ENCODE assay signal across 30 cellular contexts in the genomic region with DNA sequence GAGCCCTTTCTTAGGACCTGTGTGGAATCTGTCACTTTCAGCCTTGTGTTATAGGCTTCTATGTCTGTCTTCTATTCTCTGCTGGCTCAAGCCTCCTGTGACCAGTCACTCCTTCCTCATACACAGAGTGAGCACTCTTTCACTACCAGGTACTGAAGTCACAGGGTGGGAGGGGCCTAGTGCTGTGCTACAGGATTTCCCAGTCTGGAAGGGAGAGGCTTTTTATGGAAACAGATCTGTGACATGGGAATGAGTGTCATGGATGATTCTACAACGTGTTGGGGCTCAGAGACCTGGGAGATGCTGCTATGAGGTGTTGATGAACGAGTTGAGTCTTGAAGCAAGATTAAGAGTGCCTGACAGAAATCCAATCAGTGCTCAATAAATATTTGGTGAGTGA.
"Had no signal": no experiment of that assay in that cellular context is flagged by ENCODE, and none has a peak within 500 bp of the region (broad histone marks: within the 10 kb centered on the region; RNA-seq: fewer than 3 reads in every experiment).

No MANE protein-coding gene starts in this region.

- H3K36me3 Mint-ChIP-seq: activated CD4-positive, alpha-beta memory T cell treated with anti-CD3 and anti-CD28 coated beads for 36 hours; activated CD8-positive, alpha-beta memory T cell treated with anti-CD3 and anti-CD28 coated beads, Interleukin-2, amount 10 ng/mL, durations not matched to agents 7 days and 5 days; activated naive CD4-positive, alpha-beta T cell treated with anti-CD3 and anti-CD28 coated beads, Interleukin-2, amount 50 U/mL, for 24 hours; activated naive CD8-positive, alpha-beta T cell treated with anti-CD3 and anti-CD28 coated beads for 36 hours; brain had no signal

- H3K36me3 ChIP-seq: ascending aorta, breast epithelium, gastroesophageal sphincter had no signal

- H3K9me3 ChIP-seq: ascending aorta, breast epithelium, gastroesophageal sphincter had no signal

- H3K4me3 Mint-ChIP-seq: activated CD4-positive, alpha-beta memory T cell treated with anti-CD3 and anti-CD28 coated beads for 36 hours; activated CD4-positive, alpha-beta T cell treated with anti-CD3 and anti-CD28 coated beads for 36 hours; activated CD4-positive, alpha-beta T cell treated with anti-CD3 and anti-CD28 coated beads, Interleukin-2, amount 10 ng/mL, durations not matched to agents 24 days and 14 days; activated CD8-positive, alpha-beta memory T cell treated with anti-CD3 and anti-CD28 coated beads, Interleukin-2, amount 10 ng/mL, durations not matched to agents 7 days and 5 days; activated CD8-positive, alpha-beta T cell treated with anti-CD3 and anti-CD28 coated beads, Interleukin-2, amount 10 ng/mL, durations not matched to agents 7 days and 5 days; activated naive CD4-positive, alpha-beta T cell treated with anti-CD3 and anti-CD28 coated beads for 36 hours; activated naive CD4-positive, alpha-beta T cell treated with anti-CD3 and anti-CD28 coated beads, Interleukin-2, amount 50 U/mL, for 24 hours; activated naive CD8-positive, alpha-beta T cell treated with anti-CD3 and anti-CD28 coated beads for 36 hours; activated T-helper 1 cell treated with anti-CD3 and anti-CD28 coated beads, Interleukin-12 subunit alpha, Interleukin-12 subunit beta, Interleukin-2, Interleukin-4 antibody, amounts not matched to agents 30 ng/mL and 10 ng/mL and 1 ng/mL, durations not matched to agents 14 hours and 24 hours and 36 hours; brain; central memory CD8-positive, alpha-beta T cell; dendritic cell treated with granulocyte-macrophage colony-stimulating factor and Interleukin-4, amounts not matched to agents 40 ng/mL and 50 ng/mL, for 4 days; endodermal cell; T-helper 17 cell had no signal

- H3K27ac ChIP-seq: ascending aorta, breast epithelium, coronary artery, dorsolateral prefrontal cortex, gastroesophageal sphincter had no signal

- H3K4me1 ChIP-seq: ascending aorta, breast epithelium, gastroesophageal sphincter had no signal

- ATAC-seq: activated CD4-positive, alpha-beta T cell treated with anti-CD3 and anti-CD28 coated beads for 36 hours; activated CD8-positive, alpha-beta memory T cell treated with anti-CD3 and anti-CD28 coated beads, Interleukin-2, amount 10 ng/mL, durations not matched to agents 7 days and 5 days; activated CD8-positive, alpha-beta T cell treated with anti-CD3 and anti-CD28 coated beads, Interleukin-2, amount 10 ng/mL, durations not matched to agents 7 days and 5 days; gastroesophageal sphincter; T-helper 17 cell had no signal

- H3K4me1 Mint-ChIP-seq: activated CD4-positive, alpha-beta T cell treated with anti-CD3 and anti-CD28 coated beads for 36 hours; activated CD4-positive, alpha-beta T cell treated with anti-CD3 and anti-CD28 coated beads, Interleukin-2, amount 10 ng/mL, durations not matched to agents 24 days and 14 days; activated CD8-positive, alpha-beta memory T cell treated with anti-CD3 and anti-CD28 coated beads, Interleukin-2, amount 10 ng/mL, durations not matched to agents 7 days and 5 days; activated naive CD4-positive, alpha-beta T cell treated with anti-CD3 and anti-CD28 coated beads, Interleukin-2, amount 50 U/mL, for 24 hours; activated naive CD8-positive, alpha-beta T cell treated with anti-CD3 and anti-CD28 coated beads for 36 hours; brain; central memory CD8-positive, alpha-beta T cell; endodermal cell; T-helper 17 cell had no signal

- H3K27me3 Mint-ChIP-seq: activated CD4-positive, alpha-beta T cell treated with anti-CD3 and anti-CD28 coated beads for 36 hours; activated CD8-positive, alpha-beta memory T cell treated with anti-CD3 and anti-CD28 coated beads, Interleukin-2, amount 10 ng/mL, durations not matched to agents 7 days and 5 days; activated naive CD4-positive, alpha-beta T cell treated with anti-CD3 and anti-CD28 coated beads, Interleukin-2, amount 50 U/mL, for 24 hours; activated naive CD8-positive, alpha-beta T cell treated with anti-CD3 and anti-CD28 coated beads for 36 hours; central memory CD8-positive, alpha-beta T cell; dendritic cell treated with granulocyte-macrophage colony-stimulating factor and Interleukin-4, amounts not matched to agents 40 ng/mL and 50 ng/mL, for 4 days had no signal

- H3K4me3 ChIP-seq: ascending aorta, breast epithelium, coronary artery, dorsolateral prefrontal cortex, gastroesophageal sphincter had no signal

- H3K27me3 ChIP-seq: ascending aorta, breast epithelium, dorsolateral prefrontal cortex, gastroesophageal sphincter had no signal

- H3K27ac Mint-ChIP-seq: activated CD4-positive, alpha-beta memory T cell treated with anti-CD3 and anti-CD28 coated beads for 36 hours; activated CD4-positive, alpha-beta T cell treated with anti-CD3 and anti-CD28 coated beads for 36 hours; activated CD4-positive, alpha-beta T cell treated with anti-CD3 and anti-CD28 coated beads, Interleukin-2, amount 10 ng/mL, durations not matched to agents 24 days and 14 days; activated CD8-positive, alpha-beta memory T cell treated with anti-CD3 and anti-CD28 coated beads, Interleukin-2, amount 10 ng/mL, durations not matched to agents 7 days and 5 days; activated CD8-positive, alpha-beta T cell treated with anti-CD3 and anti-CD28 coated beads, Interleukin-2, amount 10 ng/mL, durations not matched to agents 7 days and 5 days; activated naive CD4-positive, alpha-beta T cell treated with anti-CD3 and anti-CD28 coated beads for 36 hours; activated naive CD4-positive, alpha-beta T cell treated with anti-CD3 and anti-CD28 coated beads, Interleukin-2, amount 50 U/mL, for 24 hours; activated naive CD8-positive, alpha-beta T cell treated with anti-CD3 and anti-CD28 coated beads for 36 hours; activated T-helper 1 cell treated with anti-CD3 and anti-CD28 coated beads, Interleukin-12 subunit alpha, Interleukin-12 subunit beta, Interleukin-2, Interleukin-4 antibody, amounts not matched to agents 30 ng/mL and 10 ng/mL and 1 ng/mL, durations not matched to agents 14 hours and 24 hours and 36 hours; activated T-helper 2 cell treated with anti-CD3 and anti-CD28 coated beads, Interferon-gamma antibody, Interleukin-2, Interleukin-4, amounts not matched to agents 10 μg/mL and 5 μg/mL and 100 μg/mL, durations not matched to agents 14 hours and 24 hours and 36 hours; brain; dendritic cell treated with granulocyte-macrophage colony-stimulating factor and Interleukin-4, amounts not matched to agents 40 ng/mL and 50 ng/mL, for 4 days; endodermal cell; T-helper 17 cell had no signal

- DNase-seq: activated CD4-positive, alpha-beta memory T cell treated with anti-CD3 and anti-CD28 coated beads for 36 hours; activated CD4-positive, alpha-beta T cell treated with anti-CD3 and anti-CD28 coated beads for 36 hours; activated CD4-positive, alpha-beta T cell treated with anti-CD3 and anti-CD28 coated beads, Interleukin-2, amount 10 ng/mL, durations not matched to agents 24 days and 14 days; activated CD4-positive, CD25-positive, alpha-beta regulatory T cell; activated CD4-positive, CD25-positive, alpha-beta regulatory T cell treated with anti-CD3 and anti-CD28 coated beads, Interleukin-2, amount 50 U/mL, for 72 hours; activated CD8-positive, alpha-beta memory T cell treated with anti-CD3 and anti-CD28 coated beads, Interleukin-2, amount 50 U/mL, for 4 hours; activated CD8-positive, alpha-beta T cell treated with anti-CD3 and anti-CD28 coated beads, Interleukin-2, amount 10 ng/mL, durations not matched to agents 7 days and 5 days; activated effector memory CD4-positive, alpha-beta T cell treated with anti-CD3 and anti-CD28 coated beads, Interleukin-2, amount 50 U/mL, for 16 hours; activated naive CD4-positive, alpha-beta T cell treated with anti-CD3 and anti-CD28 coated beads for 36 hours; activated naive CD8-positive, alpha-beta T cell treated with anti-CD3 and anti-CD28 coated beads for 36 hours; activated T-cell treated with anti-CD3 and anti-CD28 coated beads, Interleukin-2, amount 50 U/mL, for 1 hour; activated T-cell treated with anti-CD3 and anti-CD28 coated beads, Interleukin-2, amount 50 U/mL, for 48 hours; dorsolateral prefrontal cortex; effector memory CD4-positive, alpha-beta T cell; endodermal cell; foreskin melanocyte; head of caudate nucleus; T-helper 1 cell; T-helper 17 cell had no signal

- H3K9me3 Mint-ChIP-seq: activated CD4-positive, alpha-beta memory T cell treated with anti-CD3 and anti-CD28 coated beads for 36 hours; activated CD4-positive, alpha-beta T cell treated with anti-CD3 and anti-CD28 coated beads, Interleukin-2, amount 10 ng/mL, durations not matched to agents 24 days and 14 days; activated naive CD4-positive, alpha-beta T cell treated with anti-CD3 and anti-CD28 coated beads for 36 hours; activated naive CD4-positive, alpha-beta T cell treated with anti-CD3 and anti-CD28 coated beads, Interleukin-2, amount 50 U/mL, for 24 hours; activated naive CD8-positive, alpha-beta T cell treated with anti-CD3 and anti-CD28 coated beads for 36 hours; activated T-helper 1 cell treated with anti-CD3 and anti-CD28 coated beads, Interleukin-12 subunit alpha, Interleukin-12 subunit beta, Interleukin-2, Interleukin-4 antibody, amounts not matched to agents 30 ng/mL and 10 ng/mL and 1 ng/mL, durations not matched to agents 14 hours and 24 hours and 36 hours; activated T-helper 2 cell treated with anti-CD3 and anti-CD28 coated beads, Interferon-gamma antibody, Interleukin-2, Interleukin-4, amounts not matched to agents 10 μg/mL and 5 μg/mL and 100 μg/mL, durations not matched to agents 14 hours and 24 hours and 36 hours; central memory CD8-positive, alpha-beta T cell; dendritic cell treated with granulocyte-macrophage colony-stimulating factor and Interleukin-4, amounts not matched to agents 40 ng/mL and 50 ng/mL, for 4 days; endodermal cell had no signal
